In the genomic region with DNA sequence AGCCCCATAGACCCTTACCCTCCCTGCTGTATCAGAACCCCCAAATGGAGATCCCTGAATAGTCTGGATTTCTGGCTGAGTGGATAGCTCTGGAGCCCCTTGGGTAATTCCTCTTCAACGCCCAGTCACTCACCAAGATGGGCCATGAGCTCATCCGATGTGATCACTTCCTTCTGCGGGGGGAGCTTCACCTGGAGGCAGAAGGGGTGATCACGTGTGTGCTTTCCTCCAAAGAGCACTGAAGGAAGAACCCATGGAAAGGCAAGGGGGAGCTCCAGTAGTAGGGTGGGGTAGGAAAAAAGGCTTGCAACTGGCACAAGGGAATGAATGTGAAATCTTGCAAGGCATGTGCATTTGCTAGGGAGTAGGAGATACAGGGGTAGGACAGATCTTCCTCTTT, we compare ENCODE assay signal across 1 cellular context.
TF ChIP-seq lines count a peak whose summit lies in the region.

No MANE protein-coding gene starts in this region.

TF ChIP-seq in SK-N-SH treated with all-trans-retinoic acid at 6 μM for 48 hours, 23 proteins besides CTCF, POLR2A, EP300 and RAD21 (continued from another document):
- TF ChIP-seq PATZ1 (CRISPR knock-in tag; IDR thresholded peaks at IDR 0.05; ENCODE audit: borderline replicate concordance) (no peak), CSDC2 (CRISPR knock-in tag; IDR thresholded peaks at IDR 0.05) (no peak), ARNTL (CRISPR knock-in tag; IDR thresholded peaks at IDR 0.05; ENCODE audit: borderline replicate concordance, low read depth) (no peak), ESRRG (CRISPR knock-in tag; IDR thresholded peaks at IDR 0.05) (no peak)
- TF ChIP-seq, protein P1, sequence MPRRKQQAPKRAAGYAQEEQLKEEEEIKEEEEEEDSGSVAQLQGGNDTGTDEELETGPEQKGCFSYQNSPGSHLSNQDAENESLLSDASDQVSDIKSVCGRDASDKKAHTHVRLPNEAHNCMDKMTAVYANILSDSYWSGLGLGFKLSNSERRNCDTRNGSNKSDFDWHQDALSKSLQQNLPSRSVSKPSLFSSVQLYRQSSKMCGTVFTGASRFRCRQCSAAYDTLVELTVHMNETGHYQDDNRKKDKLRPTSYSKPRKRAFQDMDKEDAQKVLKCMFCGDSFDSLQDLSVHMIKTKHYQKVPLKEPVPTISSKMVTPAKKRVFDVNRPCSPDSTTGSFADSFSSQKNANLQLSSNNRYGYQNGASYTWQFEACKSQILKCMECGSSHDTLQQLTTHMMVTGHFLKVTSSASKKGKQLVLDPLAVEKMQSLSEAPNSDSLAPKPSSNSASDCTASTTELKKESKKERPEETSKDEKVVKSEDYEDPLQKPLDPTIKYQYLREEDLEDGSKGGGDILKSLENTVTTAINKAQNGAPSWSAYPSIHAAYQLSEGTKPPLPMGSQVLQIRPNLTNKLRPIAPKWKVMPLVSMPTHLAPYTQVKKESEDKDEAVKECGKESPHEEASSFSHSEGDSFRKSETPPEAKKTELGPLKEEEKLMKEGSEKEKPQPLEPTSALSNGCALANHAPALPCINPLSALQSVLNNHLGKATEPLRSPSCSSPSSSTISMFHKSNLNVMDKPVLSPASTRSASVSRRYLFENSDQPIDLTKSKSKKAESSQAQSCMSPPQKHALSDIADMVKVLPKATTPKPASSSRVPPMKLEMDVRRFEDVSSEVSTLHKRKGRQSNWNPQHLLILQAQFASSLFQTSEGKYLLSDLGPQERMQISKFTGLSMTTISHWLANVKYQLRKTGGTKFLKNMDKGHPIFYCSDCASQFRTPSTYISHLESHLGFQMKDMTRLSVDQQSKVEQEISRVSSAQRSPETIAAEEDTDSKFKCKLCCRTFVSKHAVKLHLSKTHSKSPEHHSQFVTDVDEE (CRISPR knock-in tag; IDR thresholded peaks at IDR 0.05) = no peak
TF ChIP-seq in SK-N-SH treated with all-trans-retinoic acid at 6 μM for 48 hours: peak in this region for 0.
